1 cellular context compared by ENCODE assay signal in genomic region chr5:34007675-34008600, GRCh38.
TF ChIP-seq lines count a peak whose summit lies in the region.

Gene AMACR (minus strand): TSS chr5:34008050. CDS start chr5:34008019, 31 bp downstream.

TF ChIP-seq in HepG2, 621 proteins besides CTCF, POLR2A, EP300 and RAD21 (continued from another document):
- peak; percentile 96 for TF ChIP-seq KDM5B (CRISPR knock-in tag; IDR thresholded peaks at IDR 0.05; ENCODE audit: borderline replicate concordance)
- peak; percentile 6 for TF ChIP-seq TBL1XR1 (IDR thresholded peaks at IDR 0.05; ENCODE audit: borderline replicate concordance, low read length, partially characterized antibody)
- TF ChIP-seq, protein P1, sequence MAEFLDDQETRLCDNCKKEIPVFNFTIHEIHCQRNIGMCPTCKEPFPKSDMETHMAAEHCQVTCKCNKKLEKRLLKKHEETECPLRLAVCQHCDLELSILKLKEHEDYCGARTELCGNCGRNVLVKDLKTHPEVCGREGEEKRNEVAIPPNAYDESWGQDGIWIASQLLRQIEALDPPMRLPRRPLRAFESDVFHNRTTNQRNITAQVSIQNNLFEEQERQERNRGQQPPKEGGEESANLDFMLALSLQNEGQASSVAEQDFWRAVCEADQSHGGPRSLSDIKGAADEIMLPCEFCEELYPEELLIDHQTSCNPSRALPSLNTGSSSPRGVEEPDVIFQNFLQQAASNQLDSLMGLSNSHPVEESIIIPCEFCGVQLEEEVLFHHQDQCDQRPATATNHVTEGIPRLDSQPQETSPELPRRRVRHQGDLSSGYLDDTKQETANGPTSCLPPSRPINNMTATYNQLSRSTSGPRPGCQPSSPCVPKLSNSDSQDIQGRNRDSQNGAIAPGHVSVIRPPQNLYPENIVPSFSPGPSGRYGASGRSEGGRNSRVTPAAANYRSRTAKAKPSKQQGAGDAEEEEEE (CRISPR knock-in tag; IDR thresholded peaks at IDR 0.05; ENCODE audit: borderline replicate concordance) = no peak
- TF ChIP-seq DRAP1 (CRISPR knock-in tag; IDR thresholded peaks at IDR 0.05) = peak; percentile 94
- TF ChIP-seq USF2 (IDR thresholded peaks at IDR 0.05; ENCODE audit: low read depth, low read length) = no peak
- TF ChIP-seq USF2 (CRISPR knock-in tag; IDR thresholded peaks at IDR 0.05; ENCODE audit: borderline replicate concordance) = peak; percentile 35; the same call in 1 of the 2 replicates
- peak; percentile 39; the same call in 1 of the 2 replicates for TF ChIP-seq ZKSCAN8 (CRISPR knock-in tag; IDR thresholded peaks at IDR 0.05; ENCODE audit: borderline replicate concordance)
- TF ChIP-seq ZNF646 (CRISPR knock-in tag; IDR thresholded peaks at IDR 0.05) = 0 out of 2 replicates have a peak, but pooled peaks have one; percentile 42
- no peak; the same call in 1 of the 2 replicates for TF ChIP-seq MTF2 (CRISPR knock-in tag; IDR thresholded peaks at IDR 0.05; ENCODE audit: borderline replicate concordance)
- TF ChIP-seq KDM2A (CRISPR knock-in tag; IDR thresholded peaks at IDR 0.05; ENCODE audit: borderline replicate concordance, low read depth) = peak; percentile 95
- no peak for TF ChIP-seq PLRG1 (conservative IDR thresholded peaks at IDR 0.05)
- 0 out of 4 replicates have a peak, but pooled peaks of 1 of the 2 experiments have one; percentile 42 for TF ChIP-seq NR2F1 (CRISPR knock-in tag; IDR thresholded peaks at IDR 0.05)
- TF ChIP-seq MTF1 (CRISPR knock-in tag; IDR thresholded peaks at IDR 0.05) = no peak
- TF ChIP-seq ATF1 (CRISPR knock-in tag; IDR thresholded peaks at IDR 0.05) = no peak
- TF ChIP-seq JUND (CRISPR knock-in tag; IDR thresholded peaks at IDR 0.05) = no peak
- TF ChIP-seq SMAD1 (CRISPR knock-in tag; IDR thresholded peaks at IDR 0.05; ENCODE audit: borderline replicate concordance, low read depth) = no peak
- TF ChIP-seq ZNF710 (CRISPR knock-in tag; IDR thresholded peaks at IDR 0.05; ENCODE audit: borderline replicate concordance) = no peak; the same call in 1 of the 2 replicates
- TF ChIP-seq ZNF230 (CRISPR knock-in tag; IDR thresholded peaks at IDR 0.05) = no peak
- peak; percentile 53 for TF ChIP-seq HNF1B (CRISPR knock-in tag; IDR thresholded peaks at IDR 0.05)
- TF ChIP-seq ZFAT (CRISPR knock-in tag; conservative IDR thresholded peaks at IDR 0.05) = peak; percentile 80; the same call in 1 of the 2 replicates
- peak; percentile 80 for TF ChIP-seq CBX1 (IDR thresholded peaks at IDR 0.05; ENCODE audit: low read depth)
- no peak; the same call in 1 of the 2 replicates for TF ChIP-seq HOXA9 (CRISPR knock-in tag; IDR thresholded peaks at IDR 0.05; ENCODE audit: borderline replicate concordance)
- peak; percentile 70 for TF ChIP-seq ZNF883 (CRISPR knock-in tag; IDR thresholded peaks at IDR 0.05; ENCODE audit: not compliant biosample characterization)
- TF ChIP-seq ZIK1 (CRISPR knock-in tag; IDR thresholded peaks at IDR 0.05; ENCODE audit: borderline replicate concordance, low read depth) = peak; percentile 57
